In the genomic region with DNA sequence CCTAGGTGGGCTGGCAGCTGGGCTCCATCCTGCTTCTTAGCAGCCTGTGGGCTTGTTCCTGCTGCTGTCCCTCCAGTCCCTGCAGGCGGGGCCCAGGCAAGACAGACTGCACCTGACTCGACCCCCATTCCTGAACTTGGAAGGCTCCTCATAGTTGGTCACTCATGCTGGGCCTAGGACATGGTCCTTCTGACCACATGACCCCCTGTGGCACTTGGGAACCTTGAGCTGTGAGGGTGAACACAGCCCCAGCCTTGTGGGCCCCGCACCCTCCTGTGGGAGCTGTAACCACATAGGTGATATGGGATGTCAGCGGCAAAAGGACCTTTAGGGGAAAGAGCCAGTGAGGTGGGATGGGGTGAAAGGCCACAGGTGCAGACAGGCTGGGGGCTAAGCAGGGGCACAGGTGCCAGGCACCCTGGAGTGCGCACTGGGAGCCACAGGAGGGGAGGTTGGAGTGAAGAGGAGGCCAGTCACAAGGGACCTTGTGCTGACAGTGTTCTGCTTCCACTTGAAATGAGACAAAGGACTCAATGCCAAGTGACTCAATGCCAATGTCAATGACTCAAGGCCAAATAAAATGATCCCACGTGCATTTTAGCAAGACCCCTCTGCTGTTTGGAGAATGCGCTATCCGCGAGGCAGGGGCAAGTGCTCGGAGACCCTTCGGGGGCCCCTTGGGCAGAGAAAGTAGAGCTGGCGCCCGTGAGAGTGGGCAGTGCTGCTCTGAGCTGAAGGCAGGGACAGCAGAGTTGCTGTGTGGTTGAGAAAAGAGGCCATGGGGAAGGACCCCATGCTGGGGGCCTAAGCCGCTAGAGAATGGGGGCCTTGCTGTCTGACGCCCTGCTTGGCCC, we compare ENCODE assay signal across 13 cellular contexts.
DNase-seq lines count a peak whose midpoint lies in the region; ATAC-seq and TF ChIP-seq lines count a peak whose summit lies in the region.
"Had no signal": no experiment of that assay in that cellular context is flagged by ENCODE, and none has a peak within 500 bp of the region (broad histone marks: within the 10 kb centered on the region; RNA-seq: fewer than 3 reads in every experiment).

No MANE protein-coding gene starts in this region.

- H2BK15ac ChIP-seq in neuronal stem cell (ENCODE audit: low read length) = peak overlapping the region; percentile 10

- H3K36me3 ChIP-seq in H7 (replicated peaks; ENCODE audit: control insufficient read depth, insufficient read depth, low read length) = no peaks in the 10 kb centered on the region; the same call in 1 of the 2 replicates
- H3K36me3 ChIP-seq in neuronal stem cell (replicated peaks in 1 of 2; ENCODE audit: control insufficient read depth in 2 of 2, insufficient read depth in 2 of 2, low read length in 2 of 2) = no peaks in the 10 kb centered on the region
- H3K36me3 ChIP-seq: neutrophil had no signal

- no peak overlapping the region for H3K4me2 ChIP-seq in neuronal stem cell (ENCODE audit: insufficient read depth, low read length, poor library complexity, severe bottlenecking)

- H3K14ac ChIP-seq in neuronal stem cell (ENCODE audit: low read length) = peak overlapping the region; percentile 31

- no CpG with 5 or more reads among the region's 15 CpGs for WGBS in neuronal stem cell (ENCODE audit: extremely low coverage in 2 of 2, insufficient read length in 2 of 2, insufficient replicate concordance in 1 of 2), 2 donors

- H2AK5ac ChIP-seq in neuronal stem cell (ENCODE audit: low read depth, low read length) = peak overlapping the region; percentile 83

- peak overlapping the region; percentile 73 for H3K18ac ChIP-seq in neuronal stem cell (ENCODE audit: low read length)

- no peak overlapping the region for H2AFZ ChIP-seq in neuronal stem cell (ENCODE audit: low read length)

- H3K27me3 ChIP-seq in H7 (ENCODE audit: control insufficient read depth, insufficient read depth, low read length) = no peaks in the 10 kb centered on the region
- peaks cover 0 to 20% (median 0%) of the 10 kb centered on the region in 3 experiments for H3K27me3 ChIP-seq in neuronal stem cell (ENCODE audit: control insufficient read depth in 3 of 3, insufficient read depth in 3 of 3, low read depth in 1 of 3, low read length in 3 of 3)
- H3K27me3 ChIP-seq: neutrophil had no signal

- peak overlapping the region; percentile 7 for H4K91ac ChIP-seq in neuronal stem cell (ENCODE audit: low read depth, low read length, poor library complexity)

- H3K9ac ChIP-seq in neuronal stem cell (ENCODE audit: low read depth, low read length, poor library complexity) = peak overlapping the region; percentile 16

- H3K9me3 ChIP-seq in neuronal stem cell (replicated peaks in 1 of 2; ENCODE audit: control insufficient read depth in 2 of 2, insufficient read depth in 1 of 2, low read depth in 1 of 2, low read length in 2 of 2) = no peaks in the 10 kb centered on the region
- H3K9me3 ChIP-seq: neutrophil had no signal

- peak; percentile 68 for DNase-seq in H7
- peak; percentile 16 for DNase-seq in NCI-H345 treated with DMSO at 0.1 percent for 48 hours (lab: John Stamatoyannopoulos, UW; ENCODE audit: unreplicated experiment)
- peak; percentile 12 for DNase-seq in fibroblast of mammary gland (ENCODE audit: low read depth)
- DNase-seq in neuronal stem cell (ENCODE audit: low spot score) = no peak
- no peak for DNase-seq in DMS 273 treated with DMSO at 0.1 percent for 48 hours (lab: John Stamatoyannopoulos, UW)
- no peak for DNase-seq in NCI-H748 (lab: John Stamatoyannopoulos, UW; ENCODE audit: unreplicated experiment)
- DNase-seq: activated CD4-positive, alpha-beta T cell treated with anti-CD3 and anti-CD28 coated beads, Interleukin-2, amount 10 ng/mL, durations not matched to agents 24 days and 14 days; activated CD8-positive, alpha-beta memory T cell treated with anti-CD3 and anti-CD28 coated beads, Interleukin-2, amount 50 U/mL, for 48 hours; NCI-H187 treated with DMSO at 0.1 percent for 48 hours; NCI-H524 treated with DMSO at 0.1 percent for 48 hours had no signal

- H3K4me1 ChIP-seq in neuronal stem cell (ENCODE audit: control insufficient read depth in 2 of 2, insufficient read depth in 1 of 2, low read depth in 1 of 2, low read length in 2 of 2) = peaks cover 0 to 19% of the 10 kb centered on the region in 2 donors

- H3K4me3 ChIP-seq in H7 (ENCODE audit: insufficient read depth, low read depth, low read length) (no peak overlapping the region), fibroblast of mammary gland (ENCODE audit: control insufficient read depth, low read depth, low read length) (no peak overlapping the region), neuronal stem cell (ENCODE audit: low read length in 2 of 2) (no peak overlapping the region)

- TF ChIP-seq CTCF in fibroblast of mammary gland (conservative IDR thresholded peaks at IDR 0.05; ENCODE audit: control insufficient read depth, insufficient read depth, low read depth, low read length) = no peak

- H4K8ac ChIP-seq in neuronal stem cell (ENCODE audit: low read depth, low read length) = no peak overlapping the region

- H2BK5ac ChIP-seq in neuronal stem cell (ENCODE audit: low read length) = peak overlapping the region; percentile 15

- no peak overlapping the region for H3K27ac ChIP-seq in neuronal stem cell (replicated peaks; ENCODE audit: low read length)
- H3K27ac ChIP-seq: neutrophil had no signal

- H3K79me1 ChIP-seq in neuronal stem cell (ENCODE audit: low read depth, low read length) = peaks cover 3% of the 10 kb centered on the region

- no peak overlapping the region for H3K23ac ChIP-seq in neuronal stem cell (ENCODE audit: low read depth, low read length, poor library complexity)

- ATAC-seq in GM19395 (IDR thresholded peaks at IDR 0.05; ENCODE audit: unreplicated experiment) = no peak
- ATAC-seq: esophagus mucosa had no signal

- H2BK12ac ChIP-seq in neuronal stem cell (ENCODE audit: low read length) = no peak overlapping the region

- H2BK120ac ChIP-seq in neuronal stem cell (ENCODE audit: low read depth, low read length) = no peak overlapping the region

- H3K4ac ChIP-seq in neuronal stem cell (ENCODE audit: low read length) = no peak overlapping the region

Comparison
In these comparisons a context has a peak if more than half of its experiments do, and no peak if none do; other contexts are left out.
1. DNase-seq: peak in H7 (single experiment), NCI-H345 treated with DMSO at 0.1 percent for 48 hours (single experiment) and fibroblast of mammary gland (single experiment); none in neuronal stem cell (single experiment), DMS 273 treated with DMSO at 0.1 percent for 48 hours (single experiment) and NCI-H748 (single experiment).